Comparison of ENCODE assay signal across 38 cellular contexts in the genomic region with DNA sequence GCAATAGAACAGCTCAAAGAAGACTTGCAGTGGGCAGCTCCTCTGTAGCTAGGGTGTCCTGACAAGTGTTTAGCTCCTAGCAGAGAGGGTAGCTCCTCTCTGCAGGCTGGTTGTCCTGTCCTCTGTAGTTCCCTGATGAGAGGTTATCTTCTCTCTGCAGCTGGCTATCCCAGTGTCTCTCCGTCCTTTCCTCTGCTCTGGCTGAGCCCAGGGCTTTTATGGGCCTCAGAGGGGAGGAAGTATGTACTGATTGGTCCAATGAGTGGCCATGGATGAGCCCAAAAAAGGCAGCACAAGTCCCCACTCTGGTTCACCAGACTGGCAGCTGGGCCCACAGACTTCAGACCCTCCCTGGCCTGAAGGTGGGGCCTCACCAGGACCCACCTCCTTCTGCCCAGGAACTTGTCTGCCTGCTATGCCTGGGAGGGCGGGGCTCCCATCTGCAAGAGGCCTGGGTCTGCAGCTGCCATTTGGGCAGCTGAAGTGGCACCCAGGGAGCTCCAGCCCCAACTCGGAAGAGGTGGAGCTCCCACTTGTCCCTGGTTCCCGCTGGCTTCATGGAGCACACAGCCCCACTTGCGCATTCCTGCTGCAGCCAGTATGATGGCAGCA.
"Had no signal": no experiment of that assay in that cellular context is flagged by ENCODE, and none has a peak within 500 bp of the region (broad histone marks: within the 10 kb centered on the region; RNA-seq: fewer than 3 reads in every experiment).

No MANE protein-coding gene starts in this region.

- H3K4me1 ChIP-seq: adrenal gland, body of pancreas, esophagus squamous epithelium, gastroesophageal sphincter had no signal

- FAIRE-seq: colon, endometrium, endothelial cell of umbilical vein had no signal

- H3K27ac ChIP-seq: adrenal gland, body of pancreas, epithelial cell of prostate, esophagus squamous epithelium, gastroesophageal sphincter, WERI-Rb-1 had no signal

- H3K36me3 ChIP-seq: adrenal gland, esophagus squamous epithelium, gastroesophageal sphincter, WERI-Rb-1 had no signal

- H3K9me3 ChIP-seq: adrenal gland, body of pancreas, esophagus squamous epithelium, gastroesophageal sphincter had no signal

- H3K27ac Mint-ChIP-seq: activated CD4-positive, alpha-beta memory T cell treated with anti-CD3 and anti-CD28 coated beads for 36 hours; activated CD4-positive, alpha-beta T cell treated with anti-CD3 and anti-CD28 coated beads for 36 hours; activated CD4-positive, alpha-beta T cell treated with anti-CD3 and anti-CD28 coated beads, Interleukin-2, amount 10 ng/mL, durations not matched to agents 24 days and 14 days; activated CD8-positive, alpha-beta memory T cell treated with anti-CD3 and anti-CD28 coated beads, Interleukin-2, amount 10 ng/mL, durations not matched to agents 7 days and 5 days; activated CD8-positive, alpha-beta T cell treated with anti-CD3 and anti-CD28 coated beads, Interleukin-2, amount 10 ng/mL, durations not matched to agents 7 days and 5 days; activated naive CD4-positive, alpha-beta T cell treated with anti-CD3 and anti-CD28 coated beads for 36 hours; activated naive CD4-positive, alpha-beta T cell treated with anti-CD3 and anti-CD28 coated beads, Interleukin-2, amount 50 U/mL, for 24 hours; activated naive CD8-positive, alpha-beta T cell treated with anti-CD3 and anti-CD28 coated beads for 36 hours; activated naive CD8-positive, alpha-beta T cell treated with anti-CD3 and anti-CD28 coated beads, Interleukin-2, amount 50 U/mL, for 24 hours; activated T-helper 1 cell treated with anti-CD3 and anti-CD28 coated beads, Interleukin-12 subunit alpha, Interleukin-12 subunit beta, Interleukin-2, Interleukin-4 antibody, amounts not matched to agents 30 ng/mL and 10 ng/mL and 1 ng/mL, durations not matched to agents 14 hours and 24 hours and 36 hours; activated T-helper 2 cell treated with anti-CD3 and anti-CD28 coated beads, Interferon-gamma antibody, Interleukin-2, Interleukin-4, amounts not matched to agents 10 μg/mL and 5 μg/mL and 100 μg/mL, durations not matched to agents 14 hours and 24 hours and 36 hours; effector memory CD8-positive, alpha-beta T cell; T-helper 17 cell; T-helper 2 cell treated with Interferon-gamma antibody and Interleukin-4, amounts not matched to agents 5 μg/mL and 100 μg/mL, for 36 hours had no signal

- H3K4me3 Mint-ChIP-seq: activated CD4-positive, alpha-beta memory T cell treated with anti-CD3 and anti-CD28 coated beads for 36 hours; activated CD4-positive, alpha-beta T cell treated with anti-CD3 and anti-CD28 coated beads for 36 hours; activated CD4-positive, alpha-beta T cell treated with anti-CD3 and anti-CD28 coated beads, Interleukin-2, amount 10 ng/mL, durations not matched to agents 24 days and 14 days; activated CD8-positive, alpha-beta memory T cell treated with anti-CD3 and anti-CD28 coated beads, Interleukin-2, amount 10 ng/mL, durations not matched to agents 7 days and 5 days; activated CD8-positive, alpha-beta T cell treated with anti-CD3 and anti-CD28 coated beads, Interleukin-2, amount 10 ng/mL, durations not matched to agents 7 days and 5 days; activated naive CD4-positive, alpha-beta T cell treated with anti-CD3 and anti-CD28 coated beads for 36 hours; activated naive CD4-positive, alpha-beta T cell treated with anti-CD3 and anti-CD28 coated beads, Interleukin-2, amount 50 U/mL, for 24 hours; activated naive CD8-positive, alpha-beta T cell treated with anti-CD3 and anti-CD28 coated beads for 36 hours; activated naive CD8-positive, alpha-beta T cell treated with anti-CD3 and anti-CD28 coated beads, Interleukin-2, amount 50 U/mL, for 24 hours; activated T-helper 1 cell treated with anti-CD3 and anti-CD28 coated beads, Interleukin-12 subunit alpha, Interleukin-12 subunit beta, Interleukin-2, Interleukin-4 antibody, amounts not matched to agents 30 ng/mL and 10 ng/mL and 1 ng/mL, durations not matched to agents 14 hours and 24 hours and 36 hours; effector memory CD8-positive, alpha-beta T cell; T-helper 17 cell; T-helper 2 cell treated with Interferon-gamma antibody and Interleukin-4, amounts not matched to agents 5 μg/mL and 100 μg/mL, for 36 hours had no signal

- DNase-seq: activated CD4-positive, alpha-beta memory T cell treated with anti-CD3 and anti-CD28 coated beads for 36 hours; activated CD4-positive, alpha-beta T cell treated with anti-CD3 and anti-CD28 coated beads for 36 hours; activated CD4-positive, alpha-beta T cell treated with anti-CD3 and anti-CD28 coated beads, Interleukin-2, amount 10 ng/mL, durations not matched to agents 24 days and 14 days; activated CD4-positive, CD25-positive, alpha-beta regulatory T cell; activated CD4-positive, CD25-positive, alpha-beta regulatory T cell treated with anti-CD3 and anti-CD28 coated beads, Interleukin-2, amount 50 U/mL, for 72 hours; activated CD8-positive, alpha-beta memory T cell treated with anti-CD3 and anti-CD28 coated beads, Interleukin-2, amount 10 ng/mL, durations not matched to agents 7 days and 5 days; activated CD8-positive, alpha-beta memory T cell treated with anti-CD3 and anti-CD28 coated beads, Interleukin-2, amount 50 U/mL, for 4 hours; activated CD8-positive, alpha-beta T cell treated with anti-CD3 and anti-CD28 coated beads, Interleukin-2, amount 10 ng/mL, durations not matched to agents 7 days and 5 days; activated effector memory CD4-positive, alpha-beta T cell treated with anti-CD3 and anti-CD28 coated beads, Interleukin-2, amount 50 U/mL, for 16 hours; activated naive CD4-positive, alpha-beta T cell treated with anti-CD3 and anti-CD28 coated beads for 36 hours; activated naive CD8-positive, alpha-beta T cell treated with anti-CD3 and anti-CD28 coated beads for 36 hours; activated naive CD8-positive, alpha-beta T cell treated with anti-CD3 and anti-CD28 coated beads, Interleukin-2, amount 50 U/mL, for 24 hours; activated T-cell treated with anti-CD3 and anti-CD28 coated beads, Interleukin-2, amount 50 U/mL, for 1 hour; activated T-cell treated with anti-CD3 and anti-CD28 coated beads, Interleukin-2, amount 50 U/mL, for 48 hours; adrenal gland; amygdala; aorta; body of pancreas; caudate nucleus; cortex of kidney; dermis blood vessel endothelial cell; effector CD4-positive, alpha-beta T cell; effector memory CD8-positive, alpha-beta T cell; esophagus squamous epithelium; foreskin melanocyte; T-helper 1 cell; T-helper 17 cell; T1000; WERI-Rb-1 had no signal

- H3K9me3 Mint-ChIP-seq: activated CD4-positive, alpha-beta memory T cell treated with anti-CD3 and anti-CD28 coated beads for 36 hours; activated CD4-positive, alpha-beta T cell treated with anti-CD3 and anti-CD28 coated beads, Interleukin-2, amount 10 ng/mL, durations not matched to agents 24 days and 14 days; activated naive CD4-positive, alpha-beta T cell treated with anti-CD3 and anti-CD28 coated beads for 36 hours; activated naive CD4-positive, alpha-beta T cell treated with anti-CD3 and anti-CD28 coated beads, Interleukin-2, amount 50 U/mL, for 24 hours; activated naive CD8-positive, alpha-beta T cell treated with anti-CD3 and anti-CD28 coated beads for 36 hours; activated naive CD8-positive, alpha-beta T cell treated with anti-CD3 and anti-CD28 coated beads, Interleukin-2, amount 50 U/mL, for 24 hours; activated T-helper 1 cell treated with anti-CD3 and anti-CD28 coated beads, Interleukin-12 subunit alpha, Interleukin-12 subunit beta, Interleukin-2, Interleukin-4 antibody, amounts not matched to agents 30 ng/mL and 10 ng/mL and 1 ng/mL, durations not matched to agents 14 hours and 24 hours and 36 hours; activated T-helper 2 cell treated with anti-CD3 and anti-CD28 coated beads, Interferon-gamma antibody, Interleukin-2, Interleukin-4, amounts not matched to agents 10 μg/mL and 5 μg/mL and 100 μg/mL, durations not matched to agents 14 hours and 24 hours and 36 hours; effector memory CD8-positive, alpha-beta T cell; T-helper 2 cell treated with Interferon-gamma antibody and Interleukin-4, amounts not matched to agents 5 μg/mL and 100 μg/mL, for 36 hours had no signal

- H3K36me3 Mint-ChIP-seq: activated CD4-positive, alpha-beta memory T cell treated with anti-CD3 and anti-CD28 coated beads for 36 hours; activated CD8-positive, alpha-beta memory T cell treated with anti-CD3 and anti-CD28 coated beads, Interleukin-2, amount 10 ng/mL, durations not matched to agents 7 days and 5 days; activated naive CD4-positive, alpha-beta T cell treated with anti-CD3 and anti-CD28 coated beads, Interleukin-2, amount 50 U/mL, for 24 hours; activated naive CD8-positive, alpha-beta T cell treated with anti-CD3 and anti-CD28 coated beads for 36 hours had no signal

- H3K27me3 ChIP-seq: body of pancreas had no signal

- H3K4me3 ChIP-seq: adrenal gland, body of pancreas, esophagus squamous epithelium, gastroesophageal sphincter had no signal

- H3K4me1 Mint-ChIP-seq: activated CD4-positive, alpha-beta T cell treated with anti-CD3 and anti-CD28 coated beads for 36 hours; activated CD4-positive, alpha-beta T cell treated with anti-CD3 and anti-CD28 coated beads, Interleukin-2, amount 10 ng/mL, durations not matched to agents 24 days and 14 days; activated CD8-positive, alpha-beta memory T cell treated with anti-CD3 and anti-CD28 coated beads, Interleukin-2, amount 10 ng/mL, durations not matched to agents 7 days and 5 days; activated naive CD4-positive, alpha-beta T cell treated with anti-CD3 and anti-CD28 coated beads, Interleukin-2, amount 50 U/mL, for 24 hours; activated naive CD8-positive, alpha-beta T cell treated with anti-CD3 and anti-CD28 coated beads for 36 hours; activated naive CD8-positive, alpha-beta T cell treated with anti-CD3 and anti-CD28 coated beads, Interleukin-2, amount 50 U/mL, for 24 hours; T-helper 17 cell had no signal

- ATAC-seq: activated CD4-positive, alpha-beta T cell treated with anti-CD3 and anti-CD28 coated beads for 36 hours; activated CD8-positive, alpha-beta memory T cell treated with anti-CD3 and anti-CD28 coated beads, Interleukin-2, amount 10 ng/mL, durations not matched to agents 7 days and 5 days; activated CD8-positive, alpha-beta T cell treated with anti-CD3 and anti-CD28 coated beads, Interleukin-2, amount 10 ng/mL, durations not matched to agents 7 days and 5 days; activated naive CD8-positive, alpha-beta T cell treated with anti-CD3 and anti-CD28 coated beads, Interleukin-2, amount 50 U/mL, for 24 hours; body of pancreas; effector memory CD8-positive, alpha-beta T cell; gastroesophageal sphincter; T-helper 17 cell had no signal
